ENCODE assay signal across 8 cellular contexts in genomic region chr9:36407122-36407723, GRCh38. TPM values are rescaled to one million over a fixed set of nuclear protein-coding genes. Genes with fewer than 3 reads are reported as not detected.
DNase-seq lines count a peak whose midpoint lies in the region; ATAC-seq and TF ChIP-seq lines count a peak whose summit lies in the region.

No MANE protein-coding gene starts in this region.

- no TSS peak for BruUV-seq in Calu3 (replicated peaks; lab: Mats Ljungman, UMichigan)

- intact Hi-C loops in Calu3 (cut with micrococcal nuclease; ENCODE audit: unreplicated experiment) = loop anchor here (1.0 kb wide), 2 partner anchors 43 to 148 kb away; no protein-coding TSS in a partner anchor
- intact Hi-C loops in activated CD4-positive, alpha-beta memory T cell treated with anti-CD3 and anti-CD28 coated beads for 36 hours (cut with micrococcal nuclease) = loop anchor here (1.0 to 2.0 kb wide), 3 partner anchors 44 to 322 kb away; no protein-coding TSS in a partner anchor

- ATAC-seq in HG02938 (IDR thresholded peaks at IDR 0.05; ENCODE audit: unreplicated experiment) (peak; percentile 54), GM18505 (IDR thresholded peaks at IDR 0.05; ENCODE audit: unreplicated experiment) (no peak)

- H3K4me3 Mint-ChIP-seq in Calu3 (ENCODE audit: low read depth, unreplicated experiment) = no peak overlapping the region
- H3K4me3 Mint-ChIP-seq in activated CD4-positive, alpha-beta memory T cell treated with anti-CD3 and anti-CD28 coated beads for 36 hours = no peak overlapping the region

- CTCF ChIA-PET in Calu3 (lab: Charles Lee) = interaction anchor here (0.6 to 1.5 kb wide), 6 partner anchors 12 to 322 kb away, joined by 3 to 12 read pairs (median 4); no protein-coding TSS in a partner anchor
- CTCF ChIA-PET in activated CD4-positive, alpha-beta memory T cell treated with anti-CD3 and anti-CD28 coated beads for 36 hours (lab: Charles Lee) = interaction anchor here (0.6 to 10.3 kb wide), 61 partner anchors 10 to 466 kb away, joined by 3 to 342 read pairs (median 5); partner anchors contain the start of gene MELK

- no peak for TF ChIP-seq POLR2A in GM18505 (IDR thresholded peaks at IDR 0.05; ENCODE audit: borderline replicate concordance, extremely low read depth, insufficient read depth, insufficient read length)

- H3K4me1 Mint-ChIP-seq in Calu3 (ENCODE audit: low read depth, unreplicated experiment) = no peaks in the 10 kb centered on the region
- H3K4me1 Mint-ChIP-seq in activated CD4-positive, alpha-beta memory T cell treated with anti-CD3 and anti-CD28 coated beads for 36 hours (ENCODE audit: low read depth) = peaks cover 10% of the 10 kb centered on the region

- no peaks in the 10 kb centered on the region for H3K27me3 Mint-ChIP-seq in Calu3 (ENCODE audit: unreplicated experiment)
- H3K27me3 Mint-ChIP-seq in activated CD4-positive, alpha-beta memory T cell treated with anti-CD3 and anti-CD28 coated beads for 36 hours = no peaks in the 10 kb centered on the region

- no peaks in the 10 kb centered on the region for H3K36me3 Mint-ChIP-seq in Calu3 (ENCODE audit: insufficient read depth, unreplicated experiment)
- no peaks in the 10 kb centered on the region for H3K36me3 Mint-ChIP-seq in activated CD4-positive, alpha-beta memory T cell treated with anti-CD3 and anti-CD28 coated beads for 36 hours

- no peak for TF ChIP-seq CTCF in Calu3 (IDR thresholded peaks at IDR 0.05; ENCODE audit: unreplicated experiment)

- POLR2A ChIA-PET in activated CD4-positive, alpha-beta memory T cell treated with anti-CD3 and anti-CD28 coated beads for 36 hours (lab: Charles Lee) = interaction anchor here (1.0 to 1.6 kb wide), 4 partner anchors 46 to 149 kb away, joined by 4 to 5 read pairs (median 4); no protein-coding TSS in a partner anchor

- no peaks in the 10 kb centered on the region for H3K9me3 Mint-ChIP-seq in Calu3 (ENCODE audit: low read depth, unreplicated experiment)
- no peaks in the 10 kb centered on the region for H3K9me3 Mint-ChIP-seq in activated CD4-positive, alpha-beta memory T cell treated with anti-CD3 and anti-CD28 coated beads for 36 hours

- peak; percentile 10 for DNase-seq in Calu3
- peak; percentile 81 for DNase-seq in NCI-H69 (lab: John Stamatoyannopoulos, UW)
- DNase-seq in activated CD4-positive, alpha-beta memory T cell treated with anti-CD3 and anti-CD28 coated beads for 36 hours = peak; percentile 77
- DNase-seq in effector CD8-positive, alpha-beta T cell (lab: John Stamatoyannopoulos, UW) = peak; percentile 22
- DNase-seq in medulla oblongata (ENCODE audit: extremely low spot score) = peak; percentile 85
- peak; percentile 31 to 39 for DNase-seq in stimulated activated CD8-positive, alpha-beta memory T cell treated with anti-CD3 and anti-CD28 coated beads, Interleukin-2, amount 100 ng/mL, for 1 hour (ENCODE audit: low read depth in 2 of 2)

- H3K27ac Mint-ChIP-seq in Calu3 (ENCODE audit: unreplicated experiment) = no peak overlapping the region
- peak overlapping the region; percentile 67 for H3K27ac Mint-ChIP-seq in activated CD4-positive, alpha-beta memory T cell treated with anti-CD3 and anti-CD28 coated beads for 36 hours

RNA-seq across cellular contexts. Expression of gene RNF38, which starts 7.2 kb away (rescaled TPM):
- 10.8 and 12.0 TPM in 2 replicates for total RNA-seq in Calu3 (2022)
- total RNA-seq in activated CD4-positive, alpha-beta memory T cell treated with anti-CD3 and anti-CD28 coated beads for 36 hours = 10 to 100 TPM; 24.9 to 27.1 TPM

Comparison
In these comparisons a context has a peak if more than half of its experiments do, and no peak if none do; other contexts are left out.
1. DNase-seq: peak in every context shown above with its lines; median percentile 85 in medulla oblongata; 81 in NCI-H69; 77 in activated CD4-positive, alpha-beta memory T cell treated with anti-CD3 and anti-CD28 coated beads for 36 hours; 35 in stimulated activated CD8-positive, alpha-beta memory T cell treated with anti-CD3 and anti-CD28 coated beads, Interleukin-2, amount 100 ng/mL, for 1 hour; 22 in effector CD8-positive, alpha-beta T cell; 10 in Calu3.